In genomic region chr6:10237284-10238043, GRCh38 we compare ENCODE assay signal across 15 cellular contexts.
DNase-seq lines count a peak whose midpoint lies in the region; FAIRE-seq and TF ChIP-seq lines count a peak whose summit lies in the region.
"Had no signal": no experiment of that assay in that cellular context is flagged by ENCODE, and none has a peak within 500 bp of the region (broad histone marks: within the 10 kb centered on the region; RNA-seq: fewer than 3 reads in every experiment).

No MANE protein-coding gene starts in this region.

- DNase-seq in GM04504 (ENCODE audit: low read depth): peak; percentile 48
- DNase-seq in NCI-H460 (ENCODE audit: extremely low read depth, low read depth): peak; percentile 44
- DNase-seq in mammary epithelial cell: peak; percentile 96
- peak; percentile 60 for DNase-seq in renal cortical epithelial cell (ENCODE audit: low read depth)
- DNase-seq in NCI-H1436 treated with DMSO at 0.1 percent for 48 hours (lab: John Stamatoyannopoulos, UW): no peak
- DNase-seq in T-helper 9 cell: no peak
- DNase-seq in GM19239 (ENCODE audit: insufficient read length, low spot score): no peak
- DNase-seq in COLO829 (ENCODE audit: low spot score): no peak
- DNase-seq: activated CD4-positive, alpha-beta T cell treated with anti-CD3 and anti-CD28 coated beads for 36 hours; activated T-cell treated with anti-CD3 and anti-CD28 coated beads, Interleukin-2, amount 50 U/mL, for 1 hour; NCI-H1417; NCI-H510A; psoas muscle; T-cell had no signal

- intact Hi-C loops in mammary epithelial cell (cut with micrococcal nuclease): loop anchor here (10.0 kb wide), 1 partner anchor 73 kb away; no protein-coding TSS in a partner anchor

- peak overlapping the region; percentile 26 for H3K4me2 ChIP-seq in mammary epithelial cell (ENCODE audit: insufficient read depth, low read depth, low read length)

- no peaks in the 10 kb centered on the region for H4K20me1 ChIP-seq in mammary epithelial cell (ENCODE audit: insufficient read depth, low read length)

- peaks cover 8% of the 10 kb centered on the region for H3K4me1 ChIP-seq in mammary epithelial cell (ENCODE audit: insufficient read depth, low read length)
- H3K4me1 ChIP-seq: psoas muscle had no signal

- no peaks in the 10 kb centered on the region for H3K27me3 ChIP-seq in mammary epithelial cell (ENCODE audit: insufficient read depth, low read length)

- no peak for TF ChIP-seq CTCF in mammary epithelial cell (conservative IDR thresholded peaks at IDR 0.05 in 1 of 2, IDR thresholded peaks at IDR 0.05 in 1 of 2; ENCODE audit: extremely low read depth in 1 of 2, insufficient read depth in 1 of 2, low read depth in 1 of 2, low read length in 2 of 2)

- peak overlapping the region; percentile 77 for H3K27ac ChIP-seq in mammary epithelial cell (ENCODE audit: insufficient read depth, low read depth, low read length)
- H3K27ac ChIP-seq: C4-2B, psoas muscle had no signal

- peak overlapping the region; percentile 40 for H2AFZ ChIP-seq in mammary epithelial cell (ENCODE audit: low read depth, low read length)

- in situ Hi-C loops in mammary epithelial cell (cut with MboI; ENCODE audit: low sequenced_read_pairs in 2 of 2): no loop called here

- no peaks in the 10 kb centered on the region for H3K79me2 ChIP-seq in mammary epithelial cell (ENCODE audit: insufficient read depth, low read length)

- H3K9me3 ChIP-seq in mammary epithelial cell (replicated peaks; ENCODE audit: insufficient read depth, low read length): no peaks in the 10 kb centered on the region
- H3K9me3 ChIP-seq: psoas muscle had no signal

- H3K4me3 ChIP-seq in mammary epithelial cell (replicated peaks in 1 of 3; ENCODE audit: insufficient read depth in 1 of 3, low read depth in 2 of 3, low read length in 3 of 3): no peak overlapping the region
- H3K4me3 ChIP-seq: psoas muscle had no signal

- H3K36me3 ChIP-seq in mammary epithelial cell (ENCODE audit: insufficient read depth, low read length): no peaks in the 10 kb centered on the region

- no peak for FAIRE-seq in GM19239 (lab: Jason Lieb, UNC)

- BruUV-seq in mammary epithelial cell (replicated peaks; lab: Mats Ljungman, UMichigan): TSS peak; percentile 94

- H3K9ac ChIP-seq in mammary epithelial cell (ENCODE audit: insufficient read depth, low read length): peak overlapping the region; percentile 40

- CTCF ChIA-PET in mammary epithelial cell (lab: Charles Lee; ENCODE audit: low non-redundant PET): interaction anchor here (0.5 kb wide), 1 partner anchor 189 kb away, joined by 41 read pairs; no protein-coding TSS in a partner anchor

- 65% methylated on average over 8 of the region's 10 CpGs for WGBS in mammary epithelial cell (ENCODE audit: low coverage, missing lambda C conversion rate)

- dilution Hi-C loops in mammary epithelial cell (cut with HindIII; ENCODE audit: low sequenced_read_pairs): no loop called here

Comparison
In these comparisons a context has a peak if more than half of its experiments do, and no peak if none do; other contexts are left out.
1. DNase-seq: peak in GM04504 (single experiment), NCI-H460 (single experiment), mammary epithelial cell (single experiment) and renal cortical epithelial cell (single experiment); none in NCI-H1436 treated with DMSO at 0.1 percent for 48 hours (single experiment), T-helper 9 cell (single experiment), GM19239 (single experiment) and COLO829 (single experiment).